ENCODE assay signal across 8 cellular contexts in genomic region chr16:70113599-70113981, GRCh38. TPM values are rescaled to one million over a fixed set of nuclear protein-coding genes. Genes with fewer than 3 reads are reported as not detected.
DNase-seq lines count a peak whose midpoint lies in the region; ATAC-seq and TF ChIP-seq lines count a peak whose summit lies in the region.
"Not testable (repeated sequence)": the region's sequence is repeated elsewhere in the genome, so short reads cannot be mapped to it uniquely, and the experiment has no call there.

No MANE protein-coding gene starts in this region.

- H3K4me1 ChIP-seq in ES-I3 (ENCODE audit: insufficient read depth, low read length); RWPE2 (ENCODE audit: insufficient read depth, poor library complexity, severe bottlenecking): not testable (repeated sequence)
- H3K4me1 ChIP-seq in thoracic aorta (ENCODE audit: control insufficient read depth in 1 of 2, low read depth in 2 of 2), result peaks cover 5 to 21% of the 10 kb centered on the region in 2 donors

- not testable (repeated sequence) for TF ChIP-seq CTCF in RWPE2 (IDR thresholded peaks at IDR 0.05; ENCODE audit: poor library complexity, severe bottlenecking); astrocyte of the spinal cord (IDR thresholded peaks at IDR 0.05; ENCODE audit: low read depth, low read length); thoracic aorta (IDR thresholded peaks at IDR 0.05)

- H3K4me1 Mint-ChIP-seq in natural killer cell treated with Interleukin-12 subunit alpha and Interleukin-12 subunit beta and Interleukin-15 and Interleukin-18, amount 100 ng/mL, for 72 hours (ENCODE audit: low read depth in 2 of 2), result peaks cover 14 to 18% of the 10 kb centered on the region in 2 donors

- not testable (repeated sequence) for H3K9me3 Mint-ChIP-seq in natural killer cell treated with Interleukin-12 subunit alpha and Interleukin-12 subunit beta and Interleukin-15 and Interleukin-18, amount 100 ng/mL, for 72 hours

- DNase-seq in RWPE2 (ENCODE audit: low spot score); astrocyte of the spinal cord (ENCODE audit: low read depth, low spot score); Right ventricle myocardium inferior (ENCODE audit: missing footprints); natural killer cell treated with Interleukin-12 subunit alpha and Interleukin-12 subunit beta and Interleukin-15 and Interleukin-18, amount 100 ng/mL, for 72 hours (ENCODE audit: low spot score); thoracic aorta (ENCODE audit: low spot score): not testable (repeated sequence)

- not testable (repeated sequence) for H3K27ac ChIP-seq in RWPE2 (ENCODE audit: poor library complexity, severe bottlenecking)
- H3K27ac ChIP-seq in thoracic aorta, result peak overlapping the region; percentile 64 to 69

- not testable (repeated sequence) for H3K27me3 ChIP-seq in RWPE2 (ENCODE audit: insufficient read depth, poor library complexity, severe bottlenecking); thoracic aorta (replicated peaks; ENCODE audit: insufficient read depth)

- H3K9me3 ChIP-seq in ES-I3 (ENCODE audit: control insufficient read depth, insufficient read depth, low read length); RWPE2 (ENCODE audit: severe bottlenecking); thoracic aorta: not testable (repeated sequence)

- in situ Hi-C loops in astrocyte of the spinal cord (cut with HindIII; ENCODE audit: low sequenced_read_pairs), result not testable (repeated sequence)

- H3K36me3 Mint-ChIP-seq in natural killer cell treated with Interleukin-12 subunit alpha and Interleukin-12 subunit beta and Interleukin-15 and Interleukin-18, amount 100 ng/mL, for 72 hours, result not testable (repeated sequence)

- peak overlapping the region in 1 of 2 donors; percentile 84 for H3K27ac Mint-ChIP-seq in natural killer cell treated with Interleukin-12 subunit alpha and Interleukin-12 subunit beta and Interleukin-15 and Interleukin-18, amount 100 ng/mL, for 72 hours

- peak overlapping the region; percentile 63 for H3K4me3 Mint-ChIP-seq in natural killer cell treated with Interleukin-12 subunit alpha and Interleukin-12 subunit beta and Interleukin-15 and Interleukin-18, amount 100 ng/mL, for 72 hours

- H3K9ac ChIP-seq in ES-I3 (ENCODE audit: low read depth, low read length), result peak overlapping the region; percentile 78; the same call in 1 of the 2 replicates

- not testable (repeated sequence) for H3K36me3 ChIP-seq in ES-I3 (ENCODE audit: insufficient read depth, low read length); RWPE2 (ENCODE audit: low read depth); thoracic aorta

- peak overlapping the region; percentile 65 for H3K4me3 ChIP-seq in RWPE2 (ENCODE audit: severe bottlenecking)
- peak overlapping the region; percentile 74 for H3K4me3 ChIP-seq in astrocyte of the spinal cord (ENCODE audit: low read depth, low read length)
- peak overlapping the region; percentile 78 for H3K4me3 ChIP-seq in thoracic aorta

- ATAC-seq in GM21528 (IDR thresholded peaks at IDR 0.05; ENCODE audit: low FRiP score, unreplicated experiment) (peak; percentile 34), HG03097 (IDR thresholded peaks at IDR 0.05; ENCODE audit: low FRiP score, unreplicated experiment) (peak; percentile 16), RWPE2 (ENCODE audit: low read depth) (peak; percentile 49), Right ventricle myocardium inferior (peak; percentile 53), thoracic aorta (ENCODE audit: insufficient number of reproducible peaks, low FRiP score, low read depth) (peak; percentile 35)
- ATAC-seq in natural killer cell treated with Interleukin-12 subunit alpha and Interleukin-12 subunit beta and Interleukin-15 and Interleukin-18, amount 100 ng/mL, for 72 hours, result peak; percentile 1 to 21

- not testable (repeated sequence) for H3K27me3 Mint-ChIP-seq in natural killer cell treated with Interleukin-12 subunit alpha and Interleukin-12 subunit beta and Interleukin-15 and Interleukin-18, amount 100 ng/mL, for 72 hours

- intact Hi-C loops in Right ventricle myocardium inferior (cut with DNase I), result not testable (repeated sequence)

RNA-seq across cellular contexts. Expression of gene PDPR, which starts 0.5 kb away (rescaled TPM):
- total RNA-seq in Right ventricle myocardium inferior (17.2 TPM), thoracic aorta (10 to 100 TPM; 38.0 to 44.6 TPM)
- 10 to 100 TPM; 37.2 to 51.5 TPM for total RNA-seq in natural killer cell treated with Interleukin-12 subunit alpha and Interleukin-12 subunit beta and Interleukin-15 and Interleukin-18, amount 100 ng/mL, for 72 hours

RNA-seq across cellular contexts. Expression of gene CLEC18C, which starts 60.0 kb away (rescaled TPM):
- total RNA-seq in Right ventricle myocardium inferior (not detected), thoracic aorta (under 1 TPM in 1 of 2 donors, not detected in 1; 0.68 TPM)
- total RNA-seq in natural killer cell treated with Interleukin-12 subunit alpha and Interleukin-12 subunit beta and Interleukin-15 and Interleukin-18, amount 100 ng/mL, for 72 hours, result 1 to 10 TPM in 1 of 2 donors, not detected in 1; 1.9 TPM
